ENCODE assay signal across 8 cellular contexts in genomic region chr9:5442400-5443011, GRCh38. TPM values are rescaled to one million over a fixed set of nuclear protein-coding genes. Genes with fewer than 3 reads are reported as not detected.
DNase-seq lines count a peak whose midpoint lies in the region; ATAC-seq and TF ChIP-seq lines count a peak whose summit lies in the region.

No MANE protein-coding gene starts in this region.

- H3K4me1 Mint-ChIP-seq in T-helper 17 cell: peaks cover 27% of the 10 kb centered on the region

- TF ChIP-seq CTCF in MM.1S (IDR thresholded peaks at IDR 0.05; ENCODE audit: low read length): peak; percentile 68
- TF ChIP-seq CTCF in psoas muscle (IDR thresholded peaks at IDR 0.05): peak; percentile 61

- H3K4me3 Mint-ChIP-seq in T-helper 17 cell: no peak overlapping the region

- H3K27me3 ChIP-seq in MM.1S (replicated peaks; ENCODE audit: insufficient read depth, low read length) (no peaks in the 10 kb centered on the region), psoas muscle (ENCODE audit: insufficient read depth in 3 of 3, low read length in 2 of 3) (no peaks in the 10 kb centered on the region)

- H3K27me3 Mint-ChIP-seq in T-helper 17 cell: no peaks in the 10 kb centered on the region

- no peaks in the 10 kb centered on the region for H3K9me2 ChIP-seq in MM.1S (replicated peaks; ENCODE audit: insufficient read depth, low read length)

- no peak overlapping the region for H3K4me2 ChIP-seq in MM.1S (ENCODE audit: low read depth, low read length)

- H3K36me3 Mint-ChIP-seq in T-helper 17 cell (ENCODE audit: low read depth): no peaks in the 10 kb centered on the region

- H2AFZ ChIP-seq in MM.1S (ENCODE audit: low read length): no peak overlapping the region

- H3K27ac Mint-ChIP-seq in T-helper 17 cell: no peak overlapping the region

- H3K79me2 ChIP-seq in MM.1S (ENCODE audit: low read length): no peaks in the 10 kb centered on the region

- 35 to 42% (median 39%) methylated on average over 2 of the region's 2 CpGs for WGBS in psoas muscle, 3 donors

- intact Hi-C loops in psoas muscle (cut with DNase I): loop anchor here in 1 of 2 donors (10.0 kb wide), 1 partner anchor 272 kb away; no protein-coding TSS in a partner anchor

- no peaks in the 10 kb centered on the region for H4K20me1 ChIP-seq in MM.1S (ENCODE audit: insufficient read depth, low read length)

- DNase-seq in NCI-H524 (lab: John Stamatoyannopoulos, UW) (peak; percentile 28 to 48), NCI-H524 treated with DMSO at 0.1 percent for 48 hours (lab: John Stamatoyannopoulos, UW) (no peak), MM.1S (peak; percentile 72), fibroblast of peridontal ligament (ENCODE audit: extremely low read depth) (peak; percentile 75), psoas muscle (no peak), T-helper 17 cell (no peak)
- DNase-seq in activated CD4-positive, CD25-positive, alpha-beta regulatory T cell (lab: John Stamatoyannopoulos, UW): no peak

- H3K4me1 ChIP-seq in MM.1S (ENCODE audit: low read length) (peaks cover 18% of the 10 kb centered on the region), psoas muscle (peaks cover 7% of the 10 kb centered on the region)

- H3F3A ChIP-seq in MM.1S (ENCODE audit: insufficient read depth, low read length): peaks cover 18% of the 10 kb centered on the region

- H3K36me3 ChIP-seq in MM.1S (replicated peaks; ENCODE audit: insufficient read depth, low read length): no peaks in the 10 kb centered on the region
- H3K36me3 ChIP-seq in psoas muscle (ENCODE audit: insufficient read depth in 1 of 2, low read depth in 1 of 2): no peaks in the 10 kb centered on the region

- H3K27ac ChIP-seq in MM.1S (ENCODE audit: low read length): no peak overlapping the region
- H3K27ac ChIP-seq in psoas muscle: no peak overlapping the region

- H3K4me3 ChIP-seq in MM.1S (ENCODE audit: low read length) (no peak overlapping the region), psoas muscle (no peak overlapping the region)

- H3K9ac ChIP-seq in MM.1S (ENCODE audit: low read length): no peak overlapping the region

- no peaks in the 10 kb centered on the region for H3K9me3 ChIP-seq in MM.1S (replicated peaks; ENCODE audit: insufficient read depth, low read length)
- no peaks in the 10 kb centered on the region for H3K9me3 ChIP-seq in psoas muscle
- no peaks in the 10 kb centered on the region for H3K9me3 ChIP-seq in T-helper 17 cell (ENCODE audit: control insufficient read depth, low read length, poor library complexity, severe bottlenecking)

- ATAC-seq in SK-N-SH treated with all-trans-retinoic acid at 6 μM for 48 hours (peak; percentile 33; the same call in 1 of the 3 replicates), psoas muscle (peak in 3 of 4 donors; percentile 42 to 49 (median 47)), T-helper 17 cell (no peak)

TF ChIP-seq in SK-N-SH treated with all-trans-retinoic acid at 6 μM for 48 hours, 23 proteins besides CTCF, POLR2A, EP300 and RAD21:
- TF ChIP-seq TCF4 (CRISPR knock-in tag; IDR thresholded peaks at IDR 0.05; ENCODE audit: borderline replicate concordance): no peak
- no peak for TF ChIP-seq RARB (CRISPR knock-in tag; IDR thresholded peaks at IDR 0.05)
- TF ChIP-seq ISL1 (CRISPR knock-in tag; IDR thresholded peaks at IDR 0.05): no peak
- TF ChIP-seq, protein P1, sequence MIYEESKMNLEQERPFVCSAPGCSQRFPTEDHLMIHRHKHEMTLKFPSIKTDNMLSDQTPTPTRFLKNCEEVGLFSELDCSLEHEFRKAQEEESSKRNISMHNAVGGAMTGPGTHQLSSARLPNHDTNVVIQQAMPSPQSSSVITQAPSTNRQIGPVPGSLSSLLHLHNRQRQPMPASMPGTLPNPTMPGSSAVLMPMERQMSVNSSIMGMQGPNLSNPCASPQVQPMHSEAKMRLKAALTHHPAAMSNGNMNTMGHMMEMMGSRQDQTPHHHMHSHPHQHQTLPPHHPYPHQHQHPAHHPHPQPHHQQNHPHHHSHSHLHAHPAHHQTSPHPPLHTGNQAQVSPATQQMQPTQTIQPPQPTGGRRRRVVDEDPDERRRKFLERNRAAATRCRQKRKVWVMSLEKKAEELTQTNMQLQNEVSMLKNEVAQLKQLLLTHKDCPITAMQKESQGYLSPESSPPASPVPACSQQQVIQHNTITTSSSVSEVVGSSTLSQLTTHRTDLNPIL (CRISPR knock-in tag; IDR thresholded peaks at IDR 0.05; ENCODE audit: low read depth): no peak
- no peak for TF ChIP-seq ZFP30 (CRISPR knock-in tag; IDR thresholded peaks at IDR 0.05)
- no peak for TF ChIP-seq ZNF8 (CRISPR knock-in tag; IDR thresholded peaks at IDR 0.05)

RNA-seq across cellular contexts. Expression of gene PLGRKT, which starts 4.8 kb away (rescaled TPM):
- 10 to 100 TPM; 21.4 to 32.2 (median 26.8) TPM for total RNA-seq in psoas muscle
- 10 to 100 TPM; 25.0 to 50.4 (median 25.5) TPM for polyA plus RNA-seq in psoas muscle
- 10 to 100 TPM; 17.4 to 23.5 TPM for total RNA-seq in T-helper 17 cell

RNA-seq across cellular contexts. Expression of gene CD274, which starts 7.8 kb away (rescaled TPM):
- total RNA-seq in psoas muscle (1 to 10 TPM in 3 of 4 donors, under 1 TPM in 1; 0.93 to 4.6 (median 2.1) TPM), T-helper 17 cell (1 to 10 TPM; 4.7 to 6.7 TPM)
- polyA plus RNA-seq in psoas muscle: 1 to 10 TPM in 2 of 3 donors, under 1 TPM in 1; 0.69 to 3.3 (median 2.5) TPM

Comparison
In these comparisons a context has a peak if more than half of its experiments do, and no peak if none do; other contexts are left out.
1. DNase-seq: peak in NCI-H524 (2 of 2), MM.1S (single experiment) and fibroblast of peridontal ligament (single experiment); none in NCI-H524 treated with DMSO at 0.1 percent for 48 hours (single experiment), psoas muscle (0 of 2), activated CD4-positive, CD25-positive, alpha-beta regulatory T cell (0 of 4) and T-helper 17 cell (0 of 3).